Comparison of ENCODE assay signal across 17 cellular contexts in genomic region chr4:101865501-101866062, GRCh38.
DNase-seq lines count a peak whose midpoint lies in the region; ATAC-seq and TF ChIP-seq lines count a peak whose summit lies in the region.
"Had no signal": no experiment of that assay in that cellular context is flagged by ENCODE, and none has a peak within 500 bp of the region (broad histone marks: within the 10 kb centered on the region; RNA-seq: fewer than 3 reads in every experiment).

No MANE protein-coding gene starts in this region.

- peak overlapping the region in 3 of 4 donors; percentile 28 to 68 (median 53) for H3K4me3 Mint-ChIP-seq in IgD-negative memory B cell
- H3K4me3 Mint-ChIP-seq in osteocyte (ENCODE audit: unreplicated experiment): no peak overlapping the region
- H3K4me3 Mint-ChIP-seq: stimulated activated naive CD8-positive, alpha-beta T cell treated with anti-CD3 and anti-CD28 coated beads, Interleukin-15, amount 100 ng/mL, for 72 hours had no signal

- no peak for ATAC-seq in GM19467 (IDR thresholded peaks at IDR 0.05; ENCODE audit: unreplicated experiment)
- ATAC-seq: heart right ventricle; stimulated activated naive CD8-positive, alpha-beta T cell treated with anti-CD3 and anti-CD28 coated beads, Interleukin-15, amount 100 ng/mL, for 72 hours had no signal

- H3K4me3 ChIP-seq in choroid plexus epithelial cell (ENCODE audit: low read depth, low read length): no peak overlapping the region
- H3K4me3 ChIP-seq: heart right ventricle, lower lobe of right lung, ovary had no signal

- DNase-seq in choroid plexus epithelial cell (ENCODE audit: low read depth) (peak; percentile 65), osteocyte (ENCODE audit: extremely low spot score, unreplicated experiment) (no peak), NCI-H226 (no peak), GF-D8 (lab: John Stamatoyannopoulos, UW) (no peak), epidermal melanocyte (ENCODE audit: insufficient read length, low spot score) (no peak)
- DNase-seq: activated CD8-positive, alpha-beta memory T cell treated with anti-CD3 and anti-CD28 coated beads, Interleukin-2, amount 50 U/mL, for 48 hours; effector CD4-positive, alpha-beta T cell; heart right ventricle; lower lobe of right lung; NCI-H1436 treated with DMSO at 0.1 percent for 48 hours; ovary; stimulated activated CD4-positive, alpha-beta T cell treated with anti-CD3 and anti-CD28 coated beads, Interleukin-4, amount 100 ng/mL, for 24 hours; stimulated activated naive CD8-positive, alpha-beta T cell treated with anti-CD3 and anti-CD28 coated beads, Interleukin-15, amount 100 ng/mL, for 72 hours; WERI-Rb-1 had no signal

- H3K27ac Mint-ChIP-seq in IgD-negative memory B cell (peak overlapping the region; percentile 31 to 92 (median 67)), osteocyte (ENCODE audit: unreplicated experiment) (peak overlapping the region; percentile 3)

- H3K36me3 Mint-ChIP-seq in IgD-negative memory B cell (peaks cover 38% of the 10 kb centered on the region), osteocyte (ENCODE audit: unreplicated experiment) (no peaks in the 10 kb centered on the region)

- TF ChIP-seq CTCF in C4-2B (conservative IDR thresholded peaks at IDR 0.05) (no peak), choroid plexus epithelial cell (conservative IDR thresholded peaks at IDR 0.05; ENCODE audit: low read depth, low read length) (no peak), osteocyte (IDR thresholded peaks at IDR 0.05) (no peak)

- H3K9me3 Mint-ChIP-seq in IgD-negative memory B cell (peaks cover 0 to 7% (median 5%) of the 10 kb centered on the region in 3 donors), osteocyte (ENCODE audit: unreplicated experiment) (peaks cover 5% of the 10 kb centered on the region)
- H3K9me3 Mint-ChIP-seq: stimulated activated naive CD8-positive, alpha-beta T cell treated with anti-CD3 and anti-CD28 coated beads, Interleukin-15, amount 100 ng/mL, for 72 hours had no signal

- peaks cover 37 to 56% (median 54%) of the 10 kb centered on the region in 3 donors for H3K4me1 Mint-ChIP-seq in IgD-negative memory B cell
- peaks cover 10% of the 10 kb centered on the region for H3K4me1 Mint-ChIP-seq in osteocyte (ENCODE audit: unreplicated experiment)
- H3K4me1 Mint-ChIP-seq: stimulated activated naive CD8-positive, alpha-beta T cell treated with anti-CD3 and anti-CD28 coated beads, Interleukin-15, amount 100 ng/mL, for 72 hours had no signal

- H3K27me3 Mint-ChIP-seq in IgD-negative memory B cell: no peaks in the 10 kb centered on the region
- no peaks in the 10 kb centered on the region for H3K27me3 Mint-ChIP-seq in osteocyte (ENCODE audit: unreplicated experiment)

- peak overlapping the region; percentile 42; the same call in 1 of the 2 replicates for H3K27ac ChIP-seq in C4-2B
- H3K27ac ChIP-seq: heart right ventricle, lower lobe of right lung, ovary, WERI-Rb-1 had no signal
